ENCODE assay signal across 9 cellular contexts in genomic region chr11:15159085-15159484, GRCh38. TPM values are rescaled to one million over a fixed set of nuclear protein-coding genes. Genes with fewer than 3 reads are reported as not detected.
DNase-seq lines count a peak whose midpoint lies in the region; ATAC-seq and TF ChIP-seq lines count a peak whose summit lies in the region.
"Had no signal": no experiment of that assay in that cellular context is flagged by ENCODE, and none has a peak within 500 bp of the region (broad histone marks: within the 10 kb centered on the region; RNA-seq: fewer than 3 reads in every experiment).

No MANE protein-coding gene starts in this region.

- H4K91ac ChIP-seq in neuronal stem cell (ENCODE audit: low read depth, low read length, poor library complexity): no peak overlapping the region

- no peak overlapping the region for H2AFZ ChIP-seq in neuronal stem cell (ENCODE audit: low read length)

- TF ChIP-seq CTCF in BJ (IDR thresholded peaks at IDR 0.05; ENCODE audit: insufficient read depth, low read depth, low read length): peak; percentile 63
- TF ChIP-seq CTCF in astrocyte of the cerebellum (IDR thresholded peaks at IDR 0.05; ENCODE audit: low read depth, low read length, missing control alignments): peak; percentile 68
- TF ChIP-seq CTCF in esophagus muscularis mucosa (IDR thresholded peaks at IDR 0.05): no peak

- H3K9me3 ChIP-seq in neuronal stem cell (replicated peaks in 1 of 2; ENCODE audit: control insufficient read depth in 2 of 2, insufficient read depth in 1 of 2, low read depth in 1 of 2, low read length in 2 of 2) (no peaks in the 10 kb centered on the region), esophagus muscularis mucosa (no peaks in the 10 kb centered on the region)

- CTCF ChIA-PET in BJ (lab: Yijun Ruan, JAX): interaction anchor here (0.7 to 3.3 kb wide), 27 partner anchors 9 to 370 kb away, joined by 3 to 31 read pairs (median 5); no protein-coding TSS in a partner anchor

- no peak for TF ChIP-seq EP300 in esophagus muscularis mucosa (IDR thresholded peaks at IDR 0.05)

- H3K14ac ChIP-seq in neuronal stem cell (ENCODE audit: low read length): no peak overlapping the region

- DNase-seq in BJ (ENCODE audit: low read depth) (no peak), astrocyte of the cerebellum (ENCODE audit: low read depth) (no peak), neuronal stem cell (ENCODE audit: low spot score) (no peak), esophagus muscularis mucosa (ENCODE audit: extremely low spot score) (no peak), COLO668 (lab: John Stamatoyannopoulos, UW; ENCODE audit: unreplicated experiment) (no peak), RPMI8226 (no peak)

- no peak overlapping the region for H3K4ac ChIP-seq in neuronal stem cell (ENCODE audit: low read length)

- TF ChIP-seq POLR2A in esophagus muscularis mucosa (IDR thresholded peaks at IDR 0.05; ENCODE audit: low read depth): no peak

- H2BK120ac ChIP-seq in neuronal stem cell (ENCODE audit: low read depth, low read length): no peak overlapping the region

- H3K18ac ChIP-seq in neuronal stem cell (ENCODE audit: low read length): peak overlapping the region; percentile 48

- H2BK15ac ChIP-seq in neuronal stem cell (ENCODE audit: low read length): no peak overlapping the region

- H3K9ac ChIP-seq in neuronal stem cell (ENCODE audit: low read depth, low read length, poor library complexity): no peak overlapping the region

- POLR2A ChIA-PET in BJ (lab: Charles Lee): no interaction called here

- intact Hi-C loops in esophagus muscularis mucosa (cut with DNase I): no loop called here

- H3K27me3 ChIP-seq in BJ (ENCODE audit: control insufficient read depth, insufficient read depth, low read length): no peaks in the 10 kb centered on the region
- no peaks in the 10 kb centered on the region for H3K27me3 ChIP-seq in neuronal stem cell (ENCODE audit: control insufficient read depth in 3 of 3, insufficient read depth in 3 of 3, low read depth in 1 of 3, low read length in 3 of 3)
- H3K27me3 ChIP-seq in esophagus muscularis mucosa: no peaks in the 10 kb centered on the region

- H3K27ac ChIP-seq in neuronal stem cell (replicated peaks; ENCODE audit: low read length) (no peak overlapping the region), esophagus muscularis mucosa (replicated peaks in 1 of 4) (no peak overlapping the region)

- no peak overlapping the region for H2BK12ac ChIP-seq in neuronal stem cell (ENCODE audit: low read length)

- H3K4me1 ChIP-seq in neuronal stem cell (ENCODE audit: control insufficient read depth in 2 of 2, insufficient read depth in 1 of 2, low read depth in 1 of 2, low read length in 2 of 2) (peaks cover 0 to 2% of the 10 kb centered on the region in 2 donors), esophagus muscularis mucosa (no peaks in the 10 kb centered on the region)

- H3K4me3 ChIP-seq in BJ (ENCODE audit: low read depth, low read length) (no peak overlapping the region), astrocyte of the cerebellum (ENCODE audit: low read depth, low read length) (no peak overlapping the region), neuronal stem cell (ENCODE audit: low read length in 2 of 2) (no peak overlapping the region), esophagus muscularis mucosa (no peak overlapping the region)
- H3K4me3 ChIP-seq: lung had no signal

- H3K79me1 ChIP-seq in neuronal stem cell (ENCODE audit: low read depth, low read length): no peaks in the 10 kb centered on the region

- H2AK5ac ChIP-seq in neuronal stem cell (ENCODE audit: low read depth, low read length): no peak overlapping the region

- ATAC-seq in GM19023 (IDR thresholded peaks at IDR 0.05; ENCODE audit: unreplicated experiment): peak; percentile 60
- ATAC-seq in HG03175 (IDR thresholded peaks at IDR 0.05; ENCODE audit: unreplicated experiment): peak; percentile 71

- H3K36me3 ChIP-seq in BJ (ENCODE audit: control insufficient read depth, insufficient read depth, low read length) (no peaks in the 10 kb centered on the region), neuronal stem cell (replicated peaks in 1 of 2; ENCODE audit: control insufficient read depth in 2 of 2, insufficient read depth in 2 of 2, low read length in 2 of 2) (no peaks in the 10 kb centered on the region), esophagus muscularis mucosa (no peaks in the 10 kb centered on the region)

- H2BK5ac ChIP-seq in neuronal stem cell (ENCODE audit: low read length): no peak overlapping the region

- H3K23ac ChIP-seq in neuronal stem cell (ENCODE audit: low read depth, low read length, poor library complexity): no peak overlapping the region

- in situ Hi-C loops in astrocyte of the cerebellum (cut with HindIII; ENCODE audit: low sequenced_read_pairs): no loop called here

- H3K4me2 ChIP-seq in neuronal stem cell (ENCODE audit: insufficient read depth, low read length, poor library complexity, severe bottlenecking): no peak overlapping the region

- WGBS in neuronal stem cell (ENCODE audit: extremely low coverage in 2 of 2, insufficient read length in 2 of 2, insufficient replicate concordance in 1 of 2), 2 donors: no CpG with 5 or more reads among the region's 2 CpGs
- WGBS in esophagus muscularis mucosa: 83% methylated on average over 2 of the region's 2 CpGs

- no peak overlapping the region for H4K8ac ChIP-seq in neuronal stem cell (ENCODE audit: low read depth, low read length)

RNA-seq across cellular contexts. Expression of gene INSC, which starts 44.4 kb away (rescaled TPM):
- polyA plus RNA-seq in BJ (2011; rRNA removed): 0.10 TPM in 1 of 2 replicates, not detected in the other
- polyA minus RNA-seq in BJ (2011; rRNA and poly(A)+ RNA removed): 0.19 and 0.46 TPM in 2 replicates
- 0.10 TPM for polyA plus RNA-seq in neuronal stem cell (2013, experiment 1 of 2)
- 0.19 TPM for polyA plus RNA-seq in neuronal stem cell (2013, experiment 2 of 2)
- 1 to 10 TPM; 1.7 to 3.1 (median 2.6) TPM for total RNA-seq in esophagus muscularis mucosa

Comparison
In these comparisons a context has a peak if more than half of its experiments do, and no peak if none do; other contexts are left out.
1. CTCF ChIP-seq: peak in BJ (single experiment) and astrocyte of the cerebellum (single experiment); none in esophagus muscularis mucosa (0 of 3).